Comparison of ENCODE assay signal across 1 cellular context in the genomic region with DNA sequence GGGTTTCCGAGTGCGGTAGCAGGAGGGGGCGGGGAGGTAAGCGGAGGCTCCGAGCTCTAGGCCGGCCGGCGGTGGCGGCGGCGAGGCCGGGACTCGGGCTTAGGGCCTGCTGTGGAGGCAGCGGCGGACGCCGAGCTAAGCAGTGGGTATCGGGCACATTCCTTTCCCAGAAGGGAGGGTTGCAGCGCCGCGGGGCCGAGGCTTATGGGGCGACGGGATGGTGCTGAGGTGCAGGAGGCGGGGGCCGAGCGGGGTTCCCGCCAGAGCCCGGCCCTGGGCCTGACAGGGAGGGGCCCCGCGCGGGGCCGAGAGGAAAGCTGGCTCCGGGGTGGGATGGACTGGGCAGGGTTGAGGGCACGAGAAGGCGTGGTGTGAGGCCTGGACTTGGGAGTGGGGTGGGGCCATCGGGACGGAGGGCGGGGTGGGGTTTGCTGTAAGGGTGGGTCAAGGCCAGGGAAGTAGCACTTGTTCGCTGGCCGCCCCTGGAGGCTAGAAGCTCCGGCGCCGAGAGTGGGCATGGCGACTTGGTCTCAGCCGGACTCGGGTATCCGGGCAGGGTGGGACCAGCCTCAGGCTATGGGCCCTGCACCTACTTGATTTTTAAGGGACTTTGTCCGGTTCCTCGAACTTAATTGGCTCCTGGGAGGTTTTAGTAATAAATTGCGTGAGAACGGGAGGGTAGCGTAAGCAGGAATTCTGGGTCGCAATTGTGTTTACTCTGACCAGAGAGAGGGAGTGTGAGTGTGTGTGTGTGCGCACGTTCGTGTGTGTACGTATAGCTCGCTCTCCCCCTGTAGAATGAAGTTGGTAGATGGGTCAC.
TF ChIP-seq lines count a peak whose summit lies in the region.

A gene with protein sequence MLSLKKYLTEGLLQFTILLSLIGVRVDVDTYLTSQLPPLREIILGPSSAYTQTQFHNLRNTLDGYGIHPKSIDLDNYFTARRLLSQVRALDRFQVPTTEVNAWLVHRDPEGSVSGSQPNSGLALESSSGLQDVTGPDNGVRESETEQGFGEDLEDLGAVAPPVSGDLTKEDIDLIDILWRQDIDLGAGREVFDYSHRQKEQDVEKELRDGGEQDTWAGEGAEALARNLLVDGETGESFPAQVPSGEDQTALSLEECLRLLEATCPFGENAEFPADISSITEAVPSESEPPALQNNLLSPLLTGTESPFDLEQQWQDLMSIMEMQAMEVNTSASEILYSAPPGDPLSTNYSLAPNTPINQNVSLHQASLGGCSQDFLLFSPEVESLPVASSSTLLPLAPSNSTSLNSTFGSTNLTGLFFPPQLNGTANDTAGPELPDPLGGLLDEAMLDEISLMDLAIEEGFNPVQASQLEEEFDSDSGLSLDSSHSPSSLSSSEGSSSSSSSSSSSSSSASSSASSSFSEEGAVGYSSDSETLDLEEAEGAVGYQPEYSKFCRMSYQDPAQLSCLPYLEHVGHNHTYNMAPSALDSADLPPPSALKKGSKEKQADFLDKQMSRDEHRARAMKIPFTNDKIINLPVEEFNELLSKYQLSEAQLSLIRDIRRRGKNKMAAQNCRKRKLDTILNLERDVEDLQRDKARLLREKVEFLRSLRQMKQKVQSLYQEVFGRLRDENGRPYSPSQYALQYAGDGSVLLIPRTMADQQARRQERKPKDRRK (plus strand): TSS at position 39 of the 820 bp plus-strand sequence. CDS start 2,760 bp downstream, outside the sequence.

TF ChIP-seq in HepG2, 621 proteins besides CTCF, POLR2A, EP300 and RAD21 (continued from another document and continues in another):
- TF ChIP-seq, protein P1, sequence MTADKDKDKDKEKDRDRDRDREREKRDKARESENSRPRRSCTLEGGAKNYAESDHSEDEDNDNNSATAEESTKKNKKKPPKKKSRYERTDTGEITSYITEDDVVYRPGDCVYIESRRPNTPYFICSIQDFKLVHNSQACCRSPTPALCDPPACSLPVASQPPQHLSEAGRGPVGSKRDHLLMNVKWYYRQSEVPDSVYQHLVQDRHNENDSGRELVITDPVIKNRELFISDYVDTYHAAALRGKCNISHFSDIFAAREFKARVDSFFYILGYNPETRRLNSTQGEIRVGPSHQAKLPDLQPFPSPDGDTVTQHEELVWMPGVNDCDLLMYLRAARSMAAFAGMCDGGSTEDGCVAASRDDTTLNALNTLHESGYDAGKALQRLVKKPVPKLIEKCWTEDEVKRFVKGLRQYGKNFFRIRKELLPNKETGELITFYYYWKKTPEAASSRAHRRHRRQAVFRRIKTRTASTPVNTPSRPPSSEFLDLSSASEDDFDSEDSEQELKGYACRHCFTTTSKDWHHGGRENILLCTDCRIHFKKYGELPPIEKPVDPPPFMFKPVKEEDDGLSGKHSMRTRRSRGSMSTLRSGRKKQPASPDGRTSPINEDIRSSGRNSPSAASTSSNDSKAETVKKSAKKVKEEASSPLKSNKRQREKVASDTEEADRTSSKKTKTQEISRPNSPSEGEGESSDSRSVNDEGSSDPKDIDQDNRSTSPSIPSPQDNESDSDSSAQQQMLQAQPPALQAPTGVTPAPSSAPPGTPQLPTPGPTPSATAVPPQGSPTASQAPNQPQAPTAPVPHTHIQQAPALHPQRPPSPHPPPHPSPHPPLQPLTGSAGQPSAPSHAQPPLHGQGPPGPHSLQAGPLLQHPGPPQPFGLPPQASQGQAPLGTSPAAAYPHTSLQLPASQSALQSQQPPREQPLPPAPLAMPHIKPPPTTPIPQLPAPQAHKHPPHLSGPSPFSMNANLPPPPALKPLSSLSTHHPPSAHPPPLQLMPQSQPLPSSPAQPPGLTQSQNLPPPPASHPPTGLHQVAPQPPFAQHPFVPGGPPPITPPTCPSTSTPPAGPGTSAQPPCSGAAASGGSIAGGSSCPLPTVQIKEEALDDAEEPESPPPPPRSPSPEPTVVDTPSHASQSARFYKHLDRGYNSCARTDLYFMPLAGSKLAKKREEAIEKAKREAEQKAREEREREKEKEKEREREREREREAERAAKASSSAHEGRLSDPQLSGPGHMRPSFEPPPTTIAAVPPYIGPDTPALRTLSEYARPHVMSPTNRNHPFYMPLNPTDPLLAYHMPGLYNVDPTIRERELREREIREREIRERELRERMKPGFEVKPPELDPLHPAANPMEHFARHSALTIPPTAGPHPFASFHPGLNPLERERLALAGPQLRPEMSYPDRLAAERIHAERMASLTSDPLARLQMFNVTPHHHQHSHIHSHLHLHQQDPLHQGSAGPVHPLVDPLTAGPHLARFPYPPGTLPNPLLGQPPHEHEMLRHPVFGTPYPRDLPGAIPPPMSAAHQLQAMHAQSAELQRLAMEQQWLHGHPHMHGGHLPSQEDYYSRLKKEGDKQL (CRISPR knock-in tag; IDR thresholded peaks at IDR 0.05; ENCODE audit: low read depth), result 0 out of 2 replicates have a peak, but pooled peaks have one; percentile 17
- TF ChIP-seq STAT5B (CRISPR knock-in tag; IDR thresholded peaks at IDR 0.05) (0 out of 2 replicates have a peak, but pooled peaks have one; percentile 33), TGIF2 (CRISPR knock-in tag; IDR thresholded peaks at IDR 0.05) (peak; percentile 87), ZSCAN30 (CRISPR knock-in tag; IDR thresholded peaks at IDR 0.05) (peak; percentile 85; the same call in 1 of the 2 replicates), RFX3 (CRISPR knock-in tag; IDR thresholded peaks at IDR 0.05) (no peak), MZF1 (CRISPR knock-in tag; IDR thresholded peaks at IDR 0.05; ENCODE audit: borderline replicate concordance) (0 out of 2 replicates have a peak, but pooled peaks have one; percentile 53), MAZ (IDR thresholded peaks at IDR 0.05; ENCODE audit: borderline replicate concordance, low read depth, low read length) (peak; percentile 93), MAZ (CRISPR knock-in tag; IDR thresholded peaks at IDR 0.05; ENCODE audit: low read depth) (peak; percentile 83), RFXANK (CRISPR knock-in tag; IDR thresholded peaks at IDR 0.05) (no peak), ZNF737 (CRISPR knock-in tag; IDR thresholded peaks at IDR 0.05; ENCODE audit: borderline replicate concordance) (no peak), SYNCRIP (IDR thresholded peaks at IDR 0.05; ENCODE audit: insufficient read depth, low read depth, low read length) (no peak), TBP (CRISPR knock-in tag; IDR thresholded peaks at IDR 0.05) (0 out of 2 replicates have a peak, but pooled peaks have one; percentile 72), ONECUT2 (CRISPR knock-in tag; IDR thresholded peaks at IDR 0.05) (peak; percentile 20; the same call in 1 of the 2 replicates), ZNF337 (CRISPR knock-in tag; IDR thresholded peaks at IDR 0.05; ENCODE audit: borderline replicate concordance, low read depth) (peak; percentile 77; the same call in 1 of the 2 replicates), BORCS8-MEF2B (CRISPR knock-in tag; IDR thresholded peaks at IDR 0.05) (peak; percentile 78), XRCC5 (optimal IDR thresholded peaks at IDR 0.05; ENCODE audit: low read length) (peak; percentile 5), GZF1 (CRISPR knock-in tag; IDR thresholded peaks at IDR 0.05) (no peak), ZBTB7B (CRISPR knock-in tag; IDR thresholded peaks at IDR 0.05) (peak; percentile 70), LCORL (IDR thresholded peaks at IDR 0.05) (no peak), LCORL (CRISPR knock-in tag; IDR thresholded peaks at IDR 0.05) (peak; percentile 12; the same call in 1 of the 2 replicates), HMGA1 (CRISPR knock-in tag; conservative IDR thresholded peaks at IDR 0.05) (no peak), ZNF772 (CRISPR knock-in tag; IDR thresholded peaks at IDR 0.05) (no peak; the same call in 1 of the 2 replicates), FOXJ3 (CRISPR knock-in tag; IDR thresholded peaks at IDR 0.05; ENCODE audit: borderline replicate concordance) (no peak), ZNF292 (CRISPR knock-in tag; IDR thresholded peaks at IDR 0.05; ENCODE audit: borderline replicate concordance, low read depth) (no peak), ZNF749 (CRISPR knock-in tag; IDR thresholded peaks at IDR 0.05; ENCODE audit: borderline replicate concordance) (no peak), KLF9 (CRISPR knock-in tag; IDR thresholded peaks at IDR 0.05; ENCODE audit: low read depth) (no peak; the same call in 1 of the 2 replicates), HDAC6 (IDR thresholded peaks at IDR 0.05; ENCODE audit: low read depth, low read length) (no peak)
- TF ChIP-seq, protein P2, sequence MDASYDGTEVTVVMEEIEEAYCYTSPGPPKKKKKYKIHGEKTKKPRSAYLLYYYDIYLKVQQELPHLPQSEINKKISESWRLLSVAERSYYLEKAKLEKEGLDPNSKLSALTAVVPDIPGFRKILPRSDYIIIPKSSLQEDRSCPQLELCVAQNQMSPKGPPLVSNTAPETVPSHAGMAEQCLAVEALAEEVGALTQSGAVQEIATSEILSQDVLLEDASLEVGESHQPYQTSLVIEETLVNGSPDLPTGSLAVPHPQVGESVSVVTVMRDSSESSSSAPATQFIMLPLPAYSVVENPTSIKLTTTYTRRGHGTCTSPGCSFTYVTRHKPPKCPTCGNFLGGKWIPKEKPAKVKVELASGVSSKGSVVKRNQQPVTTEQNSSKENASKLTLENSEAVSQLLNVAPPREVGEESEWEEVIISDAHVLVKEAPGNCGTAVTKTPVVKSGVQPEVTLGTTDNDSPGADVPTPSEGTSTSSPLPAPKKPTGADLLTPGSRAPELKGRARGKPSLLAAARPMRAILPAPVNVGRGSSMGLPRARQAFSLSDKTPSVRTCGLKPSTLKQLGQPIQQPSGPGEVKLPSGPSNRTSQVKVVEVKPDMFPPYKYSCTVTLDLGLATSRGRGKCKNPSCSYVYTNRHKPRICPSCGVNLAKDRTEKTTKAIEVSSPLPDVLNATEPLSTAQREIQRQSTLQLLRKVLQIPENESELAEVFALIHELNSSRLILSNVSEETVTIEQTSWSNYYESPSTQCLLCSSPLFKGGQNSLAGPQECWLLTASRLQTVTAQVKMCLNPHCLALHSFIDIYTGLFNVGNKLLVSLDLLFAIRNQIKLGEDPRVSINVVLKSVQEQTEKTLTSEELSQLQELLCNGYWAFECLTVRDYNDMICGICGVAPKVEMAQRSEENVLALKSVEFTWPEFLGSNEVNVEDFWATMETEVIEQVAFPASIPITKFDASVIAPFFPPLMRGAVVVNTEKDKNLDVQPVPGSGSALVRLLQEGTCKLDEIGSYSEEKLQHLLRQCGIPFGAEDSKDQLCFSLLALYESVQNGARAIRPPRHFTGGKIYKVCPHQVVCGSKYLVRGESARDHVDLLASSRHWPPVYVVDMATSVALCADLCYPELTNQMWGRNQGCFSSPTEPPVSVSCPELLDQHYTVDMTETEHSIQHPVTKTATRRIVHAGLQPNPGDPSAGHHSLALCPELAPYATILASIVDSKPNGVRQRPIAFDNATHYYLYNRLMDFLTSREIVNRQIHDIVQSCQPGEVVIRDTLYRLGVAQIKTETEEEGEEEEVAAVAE (CRISPR knock-in tag; IDR thresholded peaks at IDR 0.05; ENCODE audit: borderline replicate concordance), result peak; percentile 39
- TF ChIP-seq, protein P3, sequence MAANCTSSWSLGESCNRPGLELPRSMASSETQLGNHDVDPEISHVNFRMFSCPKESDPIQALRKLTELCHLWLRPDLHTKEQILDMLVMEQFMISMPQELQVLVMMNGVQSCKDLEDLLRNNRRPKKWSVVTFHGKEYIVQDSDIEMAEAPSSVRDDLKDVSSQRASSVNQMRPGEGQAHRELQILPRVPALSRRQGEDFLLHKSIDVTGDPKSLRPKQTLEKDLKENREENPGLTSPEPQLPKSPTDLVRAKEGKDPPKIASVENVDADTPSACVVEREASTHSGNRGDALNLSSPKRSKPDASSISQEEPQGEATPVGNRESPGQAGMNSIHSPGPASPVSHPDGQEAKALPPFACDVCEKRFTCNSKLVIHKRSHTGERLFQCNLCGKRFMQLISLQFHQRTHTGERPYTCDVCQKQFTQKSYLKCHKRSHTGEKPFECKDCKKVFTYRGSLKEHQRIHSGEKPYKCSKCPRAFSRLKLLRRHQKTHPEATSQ (CRISPR knock-in tag; IDR thresholded peaks at IDR 0.05; ENCODE audit: borderline replicate concordance), result no peak
- TF ChIP-seq, protein P4, sequence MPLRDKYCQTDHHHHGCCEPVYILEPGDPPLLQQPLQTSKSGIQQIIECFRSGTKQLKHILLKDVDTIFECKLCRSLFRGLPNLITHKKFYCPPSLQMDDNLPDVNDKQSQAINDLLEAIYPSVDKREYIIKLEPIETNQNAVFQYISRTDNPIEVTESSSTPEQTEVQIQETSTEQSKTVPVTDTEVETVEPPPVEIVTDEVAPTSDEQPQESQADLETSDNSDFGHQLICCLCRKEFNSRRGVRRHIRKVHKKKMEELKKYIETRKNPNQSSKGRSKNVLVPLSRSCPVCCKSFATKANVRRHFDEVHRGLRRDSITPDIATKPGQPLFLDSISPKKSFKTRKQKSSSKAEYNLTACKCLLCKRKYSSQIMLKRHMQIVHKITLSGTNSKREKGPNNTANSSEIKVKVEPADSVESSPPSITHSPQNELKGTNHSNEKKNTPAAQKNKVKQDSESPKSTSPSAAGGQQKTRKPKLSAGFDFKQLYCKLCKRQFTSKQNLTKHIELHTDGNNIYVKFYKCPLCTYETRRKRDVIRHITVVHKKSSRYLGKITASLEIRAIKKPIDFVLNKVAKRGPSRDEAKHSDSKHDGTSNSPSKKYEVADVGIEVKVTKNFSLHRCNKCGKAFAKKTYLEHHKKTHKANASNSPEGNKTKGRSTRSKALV (CRISPR knock-in tag; IDR thresholded peaks at IDR 0.05), result no peak
- TF ChIP-seq, protein P5, sequence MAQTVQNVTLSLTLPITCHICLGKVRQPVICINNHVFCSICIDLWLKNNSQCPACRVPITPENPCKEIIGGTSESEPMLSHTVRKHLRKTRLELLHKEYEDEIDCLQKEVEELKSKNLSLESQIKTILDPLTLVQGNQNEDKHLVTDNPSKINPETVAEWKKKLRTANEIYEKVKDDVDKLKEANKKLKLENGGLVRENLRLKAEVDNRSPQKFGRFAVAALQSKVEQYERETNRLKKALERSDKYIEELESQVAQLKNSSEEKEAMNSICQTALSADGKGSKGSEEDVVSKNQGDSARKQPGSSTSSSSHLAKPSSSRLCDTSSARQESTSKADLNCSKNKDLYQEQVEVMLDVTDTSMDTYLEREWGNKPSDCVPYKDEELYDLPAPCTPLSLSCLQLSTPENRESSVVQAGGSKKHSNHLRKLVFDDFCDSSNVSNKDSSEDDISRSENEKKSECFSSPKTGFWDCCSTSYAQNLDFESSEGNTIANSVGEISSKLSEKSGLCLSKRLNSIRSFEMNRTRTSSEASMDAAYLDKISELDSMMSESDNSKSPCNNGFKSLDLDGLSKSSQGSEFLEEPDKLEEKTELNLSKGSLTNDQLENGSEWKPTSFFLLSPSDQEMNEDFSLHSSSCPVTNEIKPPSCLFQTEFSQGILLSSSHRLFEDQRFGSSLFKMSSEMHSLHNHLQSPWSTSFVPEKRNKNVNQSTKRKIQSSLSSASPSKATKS (CRISPR knock-in tag; IDR thresholded peaks at IDR 0.05), result peak; percentile 81; the same call in 1 of the 2 replicates
- TF ChIP-seq, protein P6, sequence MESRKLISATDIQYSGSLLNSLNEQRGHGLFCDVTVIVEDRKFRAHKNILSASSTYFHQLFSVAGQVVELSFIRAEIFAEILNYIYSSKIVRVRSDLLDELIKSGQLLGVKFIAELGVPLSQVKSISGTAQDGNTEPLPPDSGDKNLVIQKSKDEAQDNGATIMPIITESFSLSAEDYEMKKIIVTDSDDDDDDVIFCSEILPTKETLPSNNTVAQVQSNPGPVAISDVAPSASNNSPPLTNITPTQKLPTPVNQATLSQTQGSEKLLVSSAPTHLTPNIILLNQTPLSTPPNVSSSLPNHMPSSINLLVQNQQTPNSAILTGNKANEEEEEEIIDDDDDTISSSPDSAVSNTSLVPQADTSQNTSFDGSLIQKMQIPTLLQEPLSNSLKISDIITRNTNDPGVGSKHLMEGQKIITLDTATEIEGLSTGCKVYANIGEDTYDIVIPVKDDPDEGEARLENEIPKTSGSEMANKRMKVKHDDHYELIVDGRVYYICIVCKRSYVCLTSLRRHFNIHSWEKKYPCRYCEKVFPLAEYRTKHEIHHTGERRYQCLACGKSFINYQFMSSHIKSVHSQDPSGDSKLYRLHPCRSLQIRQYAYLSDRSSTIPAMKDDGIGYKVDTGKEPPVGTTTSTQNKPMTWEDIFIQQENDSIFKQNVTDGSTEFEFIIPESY (CRISPR knock-in tag; IDR thresholded peaks at IDR 0.05), result peak; percentile 54; the same call in 1 of the 2 replicates
